1 cellular context compared by ENCODE assay signal in genomic region chr5:145247745-145248040, GRCh38.
TF ChIP-seq lines count a peak whose summit lies in the region.

No MANE protein-coding gene starts in this region.

TF ChIP-seq in WTC11, 78 proteins besides CTCF, POLR2A, EP300 and RAD21 (continued from another document):
- TF ChIP-seq FOXP1 (CRISPR knock-in tag; IDR thresholded peaks at IDR 0.05; ENCODE audit: borderline replicate concordance), result no peak
- TF ChIP-seq SP1 (CRISPR knock-in tag; conservative IDR thresholded peaks at IDR 0.05), result no peak
- TF ChIP-seq ETV6 (CRISPR knock-in tag; IDR thresholded peaks at IDR 0.05), result no peak
- no peak for TF ChIP-seq NR3C1 (CRISPR knock-in tag; conservative IDR thresholded peaks at IDR 0.05; ENCODE audit: low read depth)
- TF ChIP-seq ESRRA (CRISPR knock-in tag; IDR thresholded peaks at IDR 0.05; ENCODE audit: borderline replicate concordance), result no peak
- no peak for TF ChIP-seq RELA (CRISPR knock-in tag; IDR thresholded peaks at IDR 0.05; ENCODE audit: borderline replicate concordance)
- no peak for TF ChIP-seq MXD4 (CRISPR knock-in tag; IDR thresholded peaks at IDR 0.05; ENCODE audit: borderline replicate concordance)
- no peak for TF ChIP-seq ATF2 (CRISPR knock-in tag; IDR thresholded peaks at IDR 0.05; ENCODE audit: borderline replicate concordance, low read depth)
- no peak for TF ChIP-seq NFYB (CRISPR knock-in tag; conservative IDR thresholded peaks at IDR 0.05; ENCODE audit: low read depth)
- no peak for TF ChIP-seq ZNF317 (CRISPR knock-in tag; IDR thresholded peaks at IDR 0.05; ENCODE audit: borderline replicate concordance, low read depth)
- no peak for TF ChIP-seq TEAD1 (CRISPR knock-in tag; IDR thresholded peaks at IDR 0.05)
- TF ChIP-seq MYBL2 (CRISPR knock-in tag; IDR thresholded peaks at IDR 0.05), result no peak
- TF ChIP-seq USF1 (CRISPR knock-in tag; IDR thresholded peaks at IDR 0.05), result no peak
